In the genomic region with DNA sequence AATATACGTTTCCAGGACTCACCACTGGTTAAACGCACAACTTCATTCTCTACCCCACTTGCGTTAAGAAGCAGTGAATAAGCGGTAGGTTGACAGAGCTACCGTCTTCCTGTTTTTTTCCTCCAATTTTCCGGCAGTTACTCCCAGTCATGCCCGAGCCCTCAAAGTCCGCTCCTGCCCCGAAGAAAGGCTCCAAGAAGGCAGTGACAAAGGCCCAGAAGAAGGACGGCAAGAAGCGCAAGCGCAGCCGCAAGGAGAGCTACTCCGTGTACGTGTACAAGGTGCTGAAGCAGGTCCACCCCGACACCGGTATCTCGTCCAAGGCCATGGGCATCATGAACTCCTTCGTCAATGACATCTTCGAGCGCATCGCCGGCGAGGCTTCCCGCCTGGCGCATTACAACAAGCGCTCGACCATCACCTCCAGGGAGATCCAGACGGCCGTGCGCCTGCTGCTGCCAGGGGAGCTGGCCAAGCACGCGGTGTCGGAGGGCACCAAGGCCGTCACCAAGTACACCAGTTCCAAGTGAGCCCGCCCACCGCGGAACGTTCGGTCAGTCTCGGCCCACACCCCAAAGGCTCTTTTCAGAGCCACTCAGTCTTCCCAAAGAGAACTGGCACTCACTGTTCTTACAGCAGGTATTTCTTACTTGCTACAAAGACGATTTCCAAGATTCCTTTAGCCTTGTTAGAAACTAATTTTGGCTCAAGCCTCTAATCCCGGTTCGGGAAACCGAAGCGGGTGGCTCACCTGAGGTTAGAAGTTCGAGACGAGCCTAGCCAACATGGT, we compare ENCODE assay signal across 8 cellular contexts.
A peak's percentile ranks its signal among the peaks of the same experiment; 100 is the strongest.
DNase-seq lines count a peak whose midpoint lies in the region; ATAC-seq and TF ChIP-seq lines count a peak whose summit lies in the region.
"Not testable (repeated sequence)": the region's sequence is repeated elsewhere in the genome, so short reads cannot be mapped to it uniquely, and the experiment has no call there.

No MANE protein-coding gene starts in this region.

- H3K36me3 Mint-ChIP-seq in CD8-positive, alpha-beta T cell: not testable (repeated sequence)
- peaks cover 12% of the 10 kb centered on the region for H3K36me3 Mint-ChIP-seq in activated naive CD8-positive, alpha-beta T cell treated with anti-CD3 and anti-CD28 coated beads, Interleukin-2, amount 10 ng/mL, durations not matched to agents 7 days and 5 days

- not testable (repeated sequence) for H4K20me1 ChIP-seq in GM23248 (ENCODE audit: insufficient read depth)

- peak; percentile 19 for ATAC-seq in CD8-positive, alpha-beta T cell
- peak; percentile 19 for ATAC-seq in activated naive CD8-positive, alpha-beta T cell treated with anti-CD3 and anti-CD28 coated beads, Interleukin-2, amount 10 ng/mL, durations not matched to agents 7 days and 5 days (ENCODE audit: low read depth)

- H3F3A ChIP-seq in GM23248 (ENCODE audit: insufficient read depth): peaks cover 38% of the 10 kb centered on the region

- peak overlapping the region; percentile 76 for H3K4me3 ChIP-seq in CD8-positive, alpha-beta T cell (ENCODE audit: low read depth, low read length)
- H3K4me3 ChIP-seq in GM23248 (peak overlapping the region; percentile 99), fibroblast of the aortic adventitia (ENCODE audit: low read depth, low read length) (peak overlapping the region; percentile 74), mucosa of rectum (ENCODE audit: low read length in 2 of 2) (peak overlapping the region; percentile 78 to 87)

- TF ChIP-seq CTCF in CD8-positive, alpha-beta T cell (IDR thresholded peaks at IDR 0.05); fibroblast of the aortic adventitia (IDR thresholded peaks at IDR 0.05; ENCODE audit: insufficient read depth, low read length): not testable (repeated sequence)

- intact Hi-C loops in CD8-positive, alpha-beta T cell (cut with DNase I, micrococcal nuclease): loop anchor here (1.0 to 10.0 kb wide), 12 partner anchors 26 to 1806 kb away; partner anchors contain the start of genes ZNF165 (in 1 of the 2) and ZNF184 (in 1 of the 2)

- H3K27ac ChIP-seq in CD8-positive, alpha-beta T cell (ENCODE audit: low read depth, low read length): peak overlapping the region; percentile 98
- H3K27ac ChIP-seq in GM23248: peak overlapping the region; percentile 100
- H3K27ac ChIP-seq in mucosa of rectum (ENCODE audit: low read depth in 2 of 2, low read length in 2 of 2): peak overlapping the region; percentile 92 to 99

- H3K9me3 Mint-ChIP-seq in CD8-positive, alpha-beta T cell; activated naive CD8-positive, alpha-beta T cell treated with anti-CD3 and anti-CD28 coated beads, Interleukin-2, amount 10 ng/mL, durations not matched to agents 7 days and 5 days: not testable (repeated sequence)

- peak overlapping the region; percentile 97 for H3K4me2 ChIP-seq in GM23248 (ENCODE audit: unreplicated experiment)

- CTCF ChIA-PET in CD8-positive, alpha-beta T cell (lab: Charles Lee): interaction anchor here (0.8 to 6.9 kb wide), 11 partner anchors 15 to 1025 kb away, joined by 3 to 92 read pairs (median 9); a partner anchor contains a TSS

- H3K4me1 Mint-ChIP-seq in CD8-positive, alpha-beta T cell (ENCODE audit: low read depth): peaks cover 20% of the 10 kb centered on the region
- peaks cover 23% of the 10 kb centered on the region for H3K4me1 Mint-ChIP-seq in activated naive CD8-positive, alpha-beta T cell treated with anti-CD3 and anti-CD28 coated beads, Interleukin-2, amount 10 ng/mL, durations not matched to agents 7 days and 5 days

- not testable (repeated sequence) for H3K27me3 ChIP-seq in CD8-positive, alpha-beta T cell (ENCODE audit: insufficient read depth, low read length); GM23248 (replicated peaks; ENCODE audit: insufficient read depth); mucosa of rectum (ENCODE audit: control insufficient read depth in 2 of 2, insufficient read depth in 2 of 2, low read length in 2 of 2)

- not testable (repeated sequence) for H3K9me3 ChIP-seq in CD8-positive, alpha-beta T cell (ENCODE audit: low read length); GM23248 (ENCODE audit: low read depth); mucosa of rectum (ENCODE audit: control insufficient read depth in 2 of 2, low read length in 2 of 2)

- 0 to 1% methylated on average over 48 of the region's 48 CpGs for WGBS in GM23248 (ENCODE audit: low coverage in 1 of 2, low lambda C conversion rate in 2 of 2, missing lambda C conversion rate in 2 of 2), 2 experiments

- DNase-seq in CD8-positive, alpha-beta T cell: peak in 6 of 7 experiments; percentile 42 to 83 (median 53)
- DNase-seq in GM23248 (peak; percentile 69), LoVo (ENCODE audit: low spot score) (peak; percentile 26), SW480 (ENCODE audit: low spot score) (peak; percentile 42), fibroblast of the aortic adventitia (ENCODE audit: low read depth) (peak; percentile 47)
- DNase-seq in activated naive CD8-positive, alpha-beta T cell treated with anti-CD3 and anti-CD28 coated beads, Interleukin-2, amount 10 ng/mL, durations not matched to agents 7 days and 5 days: peak; percentile 78
- peak; percentile 39 to 44 for DNase-seq in stimulated activated CD4-positive, alpha-beta T cell treated with anti-CD3 and anti-CD28 coated beads, Interleukin-4, amount 100 ng/mL, for 48 hours (ENCODE audit: low read depth in 2 of 2)

- in situ Hi-C loops in GM23248 (cut with MboI): not testable (repeated sequence)

- H3K9me2 ChIP-seq in GM23248 (ENCODE audit: insufficient read depth): not testable (repeated sequence)

- not testable (repeated sequence) for H3K27me3 Mint-ChIP-seq in CD8-positive, alpha-beta T cell (ENCODE audit: low read depth); activated naive CD8-positive, alpha-beta T cell treated with anti-CD3 and anti-CD28 coated beads, Interleukin-2, amount 10 ng/mL, durations not matched to agents 7 days and 5 days

- H3K79me2 ChIP-seq in GM23248 (ENCODE audit: insufficient read depth): peaks cover 36% of the 10 kb centered on the region

- H3K4me1 ChIP-seq in CD8-positive, alpha-beta T cell (ENCODE audit: insufficient read depth, low read length): peaks cover 35% of the 10 kb centered on the region
- H3K4me1 ChIP-seq in GM23248 (ENCODE audit: insufficient read depth) (peaks cover 23% of the 10 kb centered on the region), mucosa of rectum (ENCODE audit: control insufficient read depth in 2 of 2, insufficient read depth in 2 of 2, low read length in 2 of 2) (peaks cover 10 to 23% of the 10 kb centered on the region in 2 donors)

- H3K27ac Mint-ChIP-seq in CD8-positive, alpha-beta T cell; activated naive CD8-positive, alpha-beta T cell treated with anti-CD3 and anti-CD28 coated beads, Interleukin-2, amount 10 ng/mL, durations not matched to agents 7 days and 5 days: not testable (repeated sequence)

- peak overlapping the region; percentile 100 for H3K9ac ChIP-seq in GM23248
- H3K9ac ChIP-seq in mucosa of rectum (ENCODE audit: low read depth in 1 of 2, low read length in 2 of 2): peak overlapping the region; percentile 93 to 99

- H2AFZ ChIP-seq in GM23248: peak overlapping the region; percentile 80

- not testable (repeated sequence) for H3K4me3 Mint-ChIP-seq in CD8-positive, alpha-beta T cell; activated naive CD8-positive, alpha-beta T cell treated with anti-CD3 and anti-CD28 coated beads, Interleukin-2, amount 10 ng/mL, durations not matched to agents 7 days and 5 days

- POLR2A ChIA-PET in CD8-positive, alpha-beta T cell (lab: Charles Lee): interaction anchor here (0.7 to 10.7 kb wide), 45 partner anchors 10 to 1821 kb away, joined by 3 to 746 read pairs (median 13); partner anchors contain the start of gene HFE
- POLR2A ChIA-PET in activated naive CD8-positive, alpha-beta T cell treated with anti-CD3 and anti-CD28 coated beads, Interleukin-2, amount 10 ng/mL, durations not matched to agents 7 days and 5 days (lab: Charles Lee): interaction anchor here (0.6 to 20.1 kb wide), 47 partner anchors 8 to 1818 kb away, joined by 3 to 2159 read pairs (median 7); partner anchors contain the start of genes TRIM27 and ZSCAN26

- not testable (repeated sequence) for H3K36me3 ChIP-seq in CD8-positive, alpha-beta T cell (ENCODE audit: insufficient read depth, low read length); GM23248 (ENCODE audit: low read depth); mucosa of rectum (ENCODE audit: control insufficient read depth in 2 of 2, insufficient read depth in 2 of 2, low read length in 2 of 2)

Comparison
In these comparisons a context has a peak if more than half of its experiments do, and no peak if none do; other contexts are left out.
1. Peak in every context shown above with its lines: DNase-seq, ATAC-seq, H3K4me3 ChIP-seq and H3K27ac ChIP-seq.
2. DNase-seq: peak in every context shown above with its lines; median percentile 78 in activated naive CD8-positive, alpha-beta T cell treated with anti-CD3 and anti-CD28 coated beads, Interleukin-2, amount 10 ng/mL, durations not matched to agents 7 days and 5 days; 69 in GM23248; 53 in CD8-positive, alpha-beta T cell; 47 in fibroblast of the aortic adventitia; 42 in SW480; 42 in stimulated activated CD4-positive, alpha-beta T cell treated with anti-CD3 and anti-CD28 coated beads, Interleukin-4, amount 100 ng/mL, for 48 hours; 26 in LoVo.